In genomic region chr12:43964022-43964421, GRCh38 we compare ENCODE assay signal across 7 cellular contexts.
"Had no signal": no experiment of that assay in that cellular context is flagged by ENCODE, and none has a peak within 500 bp of the region (broad histone marks: within the 10 kb centered on the region; RNA-seq: fewer than 3 reads in every experiment).

No MANE protein-coding gene starts in this region.

- H3K36me3 ChIP-seq: HAP-1 had no signal

- H3K4me3 ChIP-seq: GM23248, HAP-1, K562 had no signal

- DNase-seq: GM23248, GOT3, H7, IMR-90 had no signal

- H3K4me1 ChIP-seq: HAP-1 had no signal

- H3K9me3 ChIP-seq: HAP-1 had no signal

- H3K27ac ChIP-seq: GM23248, HL-60 had no signal

- H3K9ac ChIP-seq: GM23248 had no signal

- FAIRE-seq: K562 had no signal
